In genomic region chr5:146745937-146746577, GRCh38 we compare ENCODE assay signal across 26 cellular contexts.
A peak's percentile ranks its signal among the peaks of the same experiment; 100 is the strongest.
DNase-seq lines count a peak whose midpoint lies in the region; ATAC-seq and TF ChIP-seq lines count a peak whose summit lies in the region.
"Had no signal": no experiment of that assay in that cellular context is flagged by ENCODE, and none has a peak within 500 bp of the region (broad histone marks: within the 10 kb centered on the region; RNA-seq: fewer than 3 reads in every experiment).

No MANE protein-coding gene starts in this region.

- no peaks in the 10 kb centered on the region for H3K4me1 ChIP-seq in upper lobe of left lung
- H3K4me1 ChIP-seq: body of pancreas had no signal

- H3K27me3 ChIP-seq in upper lobe of left lung = no peaks in the 10 kb centered on the region
- H3K27me3 ChIP-seq in brain microvascular endothelial cell (replicated peaks) = no peaks in the 10 kb centered on the region
- H3K27me3 ChIP-seq: body of pancreas had no signal

- H3K9me3 Mint-ChIP-seq in brain = peaks cover 2 to 9% (median 7%) of the 10 kb centered on the region in 5 experiments

- peak overlapping the region in 3 of 5 experiments; percentile 16 to 44 (median 18) for H3K27ac Mint-ChIP-seq in brain
- H3K27ac Mint-ChIP-seq: activated CD4-positive, alpha-beta T cell treated with anti-CD3 and anti-CD28 coated beads for 36 hours; activated naive CD8-positive, alpha-beta T cell treated with anti-CD3 and anti-CD28 coated beads, Interleukin-2, amount 50 U/mL, for 24 hours; CD4-positive, alpha-beta memory T cell; H9 had no signal

- no peaks in the 10 kb centered on the region for H3K36me3 ChIP-seq in upper lobe of left lung
- H3K36me3 ChIP-seq in brain microvascular endothelial cell (replicated peaks) = no peaks in the 10 kb centered on the region

- in situ Hi-C loops in brain microvascular endothelial cell (cut with HindIII; ENCODE audit: low pct_ligation_motif_present, low sequenced_read_pairs) = no loop called here

- DNase-seq in DMS153 (lab: John Stamatoyannopoulos, UW) = peak; percentile 2
- no peak for DNase-seq in DMS153 treated with DMSO at 0.1 percent for 48 hours (lab: John Stamatoyannopoulos, UW; ENCODE audit: unreplicated experiment)
- DNase-seq in NCI-H1092 (lab: John Stamatoyannopoulos, UW) = peak; percentile 45
- DNase-seq in NCI-H2081 treated with DMSO at 0.1 percent for 48 hours (lab: John Stamatoyannopoulos, UW) = peak; percentile 40
- no peak for DNase-seq in upper lobe of left lung
- DNase-seq in brain microvascular endothelial cell = no peak
- DNase-seq: activated CD4-positive, alpha-beta T cell treated with anti-CD3 and anti-CD28 coated beads for 36 hours; activated CD8-positive, alpha-beta memory T cell treated with anti-CD3 and anti-CD28 coated beads for 24 hours; activated gamma-delta T cell treated with Interleukin-2 at 50 U/mL for 16 hours; activated naive CD8-positive, alpha-beta T cell treated with anti-CD3 and anti-CD28 coated beads, Interleukin-2, amount 50 U/mL, for 24 hours; activated T-cell treated with anti-CD3 and anti-CD28 coated beads, Interleukin-2, amount 50 U/mL, for 1 hour; body of pancreas; CD4-positive, alpha-beta memory T cell; DND-41; effector memory CD4-positive, alpha-beta T cell; foreskin melanocyte; H9; immature natural killer cell; naive B cell; RPMI8226; T-helper 2 cell; trophoblast cell had no signal

- no peaks in the 10 kb centered on the region for H3K27me3 Mint-ChIP-seq in brain
- H3K27me3 Mint-ChIP-seq: activated CD4-positive, alpha-beta T cell treated with anti-CD3 and anti-CD28 coated beads for 36 hours; activated naive CD8-positive, alpha-beta T cell treated with anti-CD3 and anti-CD28 coated beads, Interleukin-2, amount 50 U/mL, for 24 hours; CD4-positive, alpha-beta memory T cell; naive B cell had no signal

- peak overlapping the region in 1 of 5 experiments; percentile 1 for H3K4me3 Mint-ChIP-seq in brain
- H3K4me3 Mint-ChIP-seq: activated CD4-positive, alpha-beta T cell treated with anti-CD3 and anti-CD28 coated beads for 36 hours; activated naive CD8-positive, alpha-beta T cell treated with anti-CD3 and anti-CD28 coated beads, Interleukin-2, amount 50 U/mL, for 24 hours; CD4-positive, alpha-beta memory T cell; H9; immature natural killer cell; naive B cell had no signal

- ATAC-seq in HG02884 (IDR thresholded peaks at IDR 0.05; ENCODE audit: unreplicated experiment) (no peak), upper lobe of left lung (ENCODE audit: low FRiP score in 2 of 2) (no peak)
- ATAC-seq: activated CD4-positive, alpha-beta T cell treated with anti-CD3 and anti-CD28 coated beads for 36 hours; activated naive CD8-positive, alpha-beta T cell treated with anti-CD3 and anti-CD28 coated beads, Interleukin-2, amount 50 U/mL, for 24 hours; body of pancreas; esophagus mucosa had no signal

- no peak for TF ChIP-seq EP300 in upper lobe of left lung (IDR thresholded peaks at IDR 0.05)

- H3K27ac ChIP-seq in upper lobe of left lung (no peak overlapping the region), brain microvascular endothelial cell (no peak overlapping the region)
- H3K27ac ChIP-seq: body of pancreas, hepatocyte had no signal

- no peak for TF ChIP-seq POLR2A in upper lobe of left lung (IDR thresholded peaks at IDR 0.05)

- H3K4me1 Mint-ChIP-seq in brain = peaks cover 27% of the 10 kb centered on the region
- H3K4me1 Mint-ChIP-seq: naive B cell had no signal

- 85 to 91% methylated on average over 4 of the region's 4 CpGs for WGBS in upper lobe of left lung, 2 donors

- TF ChIP-seq CTCF in brain (conservative IDR thresholded peaks at IDR 0.05) (no peak), upper lobe of left lung (IDR thresholded peaks at IDR 0.05) (no peak), brain microvascular endothelial cell (IDR thresholded peaks at IDR 0.05; ENCODE audit: low read depth, low read length, missing control alignments) (no peak)

- H3K4me3 ChIP-seq in upper lobe of left lung (no peak overlapping the region), brain microvascular endothelial cell (ENCODE audit: low read depth, low read length) (no peak overlapping the region)
- H3K4me3 ChIP-seq: body of pancreas, hepatocyte had no signal

- H3K9me3 ChIP-seq in upper lobe of left lung = no peaks in the 10 kb centered on the region
- H3K9me3 ChIP-seq: body of pancreas had no signal

- peaks cover 3% of the 10 kb centered on the region for H3K36me3 Mint-ChIP-seq in brain
- H3K36me3 Mint-ChIP-seq: CD4-positive, alpha-beta memory T cell; naive B cell had no signal

Comparison
In these comparisons a context has a peak if more than half of its experiments do, and no peak if none do; other contexts are left out.
1. DNase-seq: peak in DMS153 (single experiment), NCI-H1092 (single experiment) and NCI-H2081 treated with DMSO at 0.1 percent for 48 hours (single experiment); none in DMS153 treated with DMSO at 0.1 percent for 48 hours (single experiment), upper lobe of left lung (0 of 2) and brain microvascular endothelial cell (single experiment).